Comparison of ENCODE assay signal across 8 cellular contexts in genomic region chr11:827146-827860, GRCh38. TPM values are rescaled to one million over a fixed set of nuclear protein-coding genes. Genes with fewer than 3 reads are reported as not detected.
DNase-seq lines count a peak whose midpoint lies in the region; ATAC-seq, FAIRE-seq and TF ChIP-seq lines count a peak whose summit lies in the region.

No MANE protein-coding gene starts in this region.

- H3K4me2 ChIP-seq in A549 = peak overlapping the region; percentile 87

- peak overlapping the region; percentile 52 for H3K4me3 ChIP-seq in A549
- peak overlapping the region; percentile 28 for H3K4me3 ChIP-seq in NT2/D1 (ENCODE audit: insufficient read length, low read depth)
- peak overlapping the region; percentile 48 for H3K4me3 ChIP-seq in epithelial cell of proximal tubule (ENCODE audit: low read depth, low read length)

- peak in 1 of 2 experiments; percentile 2; a peak in 1 of 6 replicates for ATAC-seq in A549

- TF ChIP-seq RAD21 in A549 (conservative IDR thresholded peaks at IDR 0.05 in 1 of 2, IDR thresholded peaks at IDR 0.05 in 1 of 2) = no peak

- H3K4me3 Mint-ChIP-seq in progenitor cell of endocrine pancreas (ENCODE audit: low read depth) = peak overlapping the region; percentile 75

- peak overlapping the region; percentile 80 to 88 for H3K27ac ChIP-seq in A549

- TF ChIP-seq CTCF in A549 (IDR thresholded peaks at IDR 0.05) = no peak
- no peak for TF ChIP-seq CTCF in epithelial cell of proximal tubule (conservative IDR thresholded peaks at IDR 0.05; ENCODE audit: low read depth, low read length)
- no peak for TF ChIP-seq CTCF in progenitor cell of endocrine pancreas (IDR thresholded peaks at IDR 0.05; ENCODE audit: unreplicated experiment)

- DNase-seq in A549 (ENCODE audit: low read depth in 1 of 2, low spot score in 1 of 2) (no peak), NT2/D1 (ENCODE audit: low read depth, low spot score) (no peak), epithelial cell of proximal tubule (ENCODE audit: low read depth) (no peak), progenitor cell of endocrine pancreas (ENCODE audit: low spot score, unreplicated experiment) (peak; percentile 50), NCI-H524 (lab: John Stamatoyannopoulos, UW) (no peak), COLO829 (ENCODE audit: low spot score) (no peak)
- no peak for DNase-seq in stimulated activated naive CD4-positive, alpha-beta T cell treated with Interleukin-2 at 50 U/mL for 16 hours (lab: John Stamatoyannopoulos, UW)

- peaks cover 9% of the 10 kb centered on the region for H3K4me1 Mint-ChIP-seq in progenitor cell of endocrine pancreas (ENCODE audit: low read depth)

- FAIRE-seq in A549 (lab: Jason Lieb, UNC) = no peak

- peaks cover 69% of the 10 kb centered on the region for H3K27me3 ChIP-seq in NT2/D1 (ENCODE audit: insufficient read depth, insufficient read length)

- POLR2A ChIA-PET in A549 (lab: Yijun Ruan, JAX) = interaction anchor here (3.5 kb wide), 1 partner anchor 8 kb away, joined by 26 read pairs; the partner anchor contains the start of gene PNPLA2

- peaks cover 23% of the 10 kb centered on the region for H3K36me3 ChIP-seq in NT2/D1 (ENCODE audit: insufficient read depth, insufficient read length, low read length)

- peaks cover 33% of the 10 kb centered on the region for H3K27me3 Mint-ChIP-seq in progenitor cell of endocrine pancreas

- no peaks in the 10 kb centered on the region for H3K9me3 Mint-ChIP-seq in progenitor cell of endocrine pancreas (ENCODE audit: low read depth)

- H3K27ac Mint-ChIP-seq in progenitor cell of endocrine pancreas = no peak overlapping the region

- H3K4me1 ChIP-seq in A549 (peaks cover 56% of the 10 kb centered on the region), NT2/D1 (ENCODE audit: insufficient read depth, insufficient read length) (peaks cover 38% of the 10 kb centered on the region)

- CTCF ChIA-PET in A549 (lab: Yijun Ruan, JAX) = interaction anchor here (1.2 to 1.7 kb wide), 3 partner anchors 10 to 12 kb away, joined by 3 to 5 read pairs (median 4); no protein-coding TSS in a partner anchor

- 41% methylated on average over 17 of the region's 66 CpGs for WGBS in A549 (ENCODE audit: missing lambda C conversion rate)

- peak overlapping the region; percentile 74 for H3K9ac ChIP-seq in NT2/D1 (ENCODE audit: insufficient read length, low read depth)

- no peak for TF ChIP-seq EP300 in A549 (IDR thresholded peaks at IDR 0.05)

- H3K36me3 Mint-ChIP-seq in progenitor cell of endocrine pancreas (ENCODE audit: insufficient read depth) = peaks cover 2% of the 10 kb centered on the region

- H3K9me3 ChIP-seq in A549 (no peaks in the 10 kb centered on the region), NT2/D1 (ENCODE audit: insufficient read depth, low read length) (no peaks in the 10 kb centered on the region)

- TF ChIP-seq POLR2A in A549 (IDR thresholded peaks at IDR 0.05; ENCODE audit: low read length) (no peak; the same call in 1 of the 2 replicates), GM19099 (IDR thresholded peaks at IDR 0.05; ENCODE audit: extremely low read depth, insufficient read length, low read depth) (peak; percentile 27)

TF ChIP-seq in A549, 52 proteins besides CTCF, POLR2A, EP300 and RAD21:
- TF ChIP-seq FOXS1 (CRISPR knock-in tag; IDR thresholded peaks at IDR 0.05) = no peak
- no peak for TF ChIP-seq ZSCAN20 (CRISPR knock-in tag; IDR thresholded peaks at IDR 0.05)
- no peak for TF ChIP-seq SMC3 (IDR thresholded peaks at IDR 0.05)
- peak in 1 of 2 experiments; percentile 52; a peak in 3 of 5 replicates for TF ChIP-seq JUN (IDR thresholded peaks at IDR 0.05)
- no peak for TF ChIP-seq POLR2AphosphoS2 (conservative IDR thresholded peaks at IDR 0.05; ENCODE audit: low read length)
- peak; percentile 29; the same call in 1 of the 2 replicates for TF ChIP-seq PBX3 (IDR thresholded peaks at IDR 0.05)
- no peak for TF ChIP-seq SREBF2 (IDR thresholded peaks at IDR 0.05)
- TF ChIP-seq MAX (IDR thresholded peaks at IDR 0.05) = peak; percentile 45; the same call in 1 of the 2 replicates
- TF ChIP-seq RCOR1 (IDR thresholded peaks at IDR 0.05; ENCODE audit: low read depth, low read length) = no peak
- no peak for TF ChIP-seq ZC3H11A (IDR thresholded peaks at IDR 0.05)

RNA-seq across cellular contexts. Expression of gene CRACR2B, which starts 0.4 kb away (rescaled TPM):
- 1.2 and 1.8 TPM in 2 replicates for polyA plus RNA-seq in A549 (2011; rRNA removed)
- 2.9 and 3.3 TPM in 2 replicates for polyA plus RNA-seq in A549 (2012; cell fraction: cytosol; rRNA removed)
- 8.2 and 9.3 TPM in 2 replicates for polyA plus RNA-seq in A549 (2012; cell fraction: nucleus; rRNA removed)
- polyA plus RNA-seq in A549 (2017; fragmentation: RNase III; extraction: RNeasy Plus Mini Kit Qiagen cat#74134 plus additional on column Dnase treatment) = 3.0 to 3.3 TPM (median 3.1 TPM) in 3 replicates
- 0.70 and 1.2 TPM in 2 replicates for polyA minus RNA-seq in A549 (2011; rRNA and poly(A)+ RNA removed)
- total RNA-seq in epithelial cell of proximal tubule = 21.0 and 55.7 TPM in 2 replicates
- total RNA-seq in progenitor cell of endocrine pancreas = 50.9 and 52.9 TPM in 2 replicates

RNA-seq across cellular contexts. Expression of gene CD151, which starts 5.4 kb away (rescaled TPM):
- polyA plus RNA-seq in A549 (2011; rRNA removed) = 409 and 523 TPM in 2 replicates
- polyA plus RNA-seq in A549 (2012; cell fraction: cytosol; rRNA removed) = 964 and 1,353 TPM in 2 replicates
- polyA plus RNA-seq in A549 (2012; cell fraction: nucleus; rRNA removed) = 1,564 and 2,065 TPM in 2 replicates
- polyA plus RNA-seq in A549 (2017; fragmentation: RNase III; extraction: RNeasy Plus Mini Kit Qiagen cat#74134 plus additional on column Dnase treatment) = 649 to 701 TPM (median 695 TPM) in 3 replicates
- 530 and 576 TPM in 2 replicates for polyA minus RNA-seq in A549 (2011; rRNA and poly(A)+ RNA removed)
- total RNA-seq in epithelial cell of proximal tubule = 538 and 626 TPM in 2 replicates
- total RNA-seq in progenitor cell of endocrine pancreas = 154 and 160 TPM in 2 replicates

RNA-seq across cellular contexts. Expression of gene PNPLA2, which starts 8.6 kb away (rescaled TPM):
- polyA plus RNA-seq in A549 (2011; rRNA removed) (13.2 and 16.1 TPM in 2 replicates), A549 (2017; fragmentation: RNase III; extraction: RNeasy Plus Mini Kit Qiagen cat#74134 plus additional on column Dnase treatment) (25.1 to 29.2 TPM (median 25.4 TPM) in 3 replicates)
- polyA plus RNA-seq in A549 (2012; cell fraction: cytosol; rRNA removed) = 45.8 and 63.3 TPM in 2 replicates
- 114 and 198 TPM in 2 replicates for polyA plus RNA-seq in A549 (2012; cell fraction: nucleus; rRNA removed)
- 33.9 and 38.8 TPM in 2 replicates for polyA minus RNA-seq in A549 (2011; rRNA and poly(A)+ RNA removed)
- total RNA-seq in epithelial cell of proximal tubule (19.1 and 34.7 TPM in 2 replicates), progenitor cell of endocrine pancreas (47.3 and 51.1 TPM in 2 replicates)

RNA-seq across cellular contexts. Expression of gene POLR2L, which starts 15.0 kb away (rescaled TPM):
- polyA plus RNA-seq in A549 (2011; rRNA removed) (140 and 197 TPM in 2 replicates), A549 (2017; fragmentation: RNase III; extraction: RNeasy Plus Mini Kit Qiagen cat#74134 plus additional on column Dnase treatment) (773 to 868 TPM (median 807 TPM) in 3 replicates)
- 1,407 and 1,430 TPM in 2 replicates for polyA plus RNA-seq in A549 (2012; cell fraction: cytosol; rRNA removed)
- polyA plus RNA-seq in A549 (2012; cell fraction: nucleus; rRNA removed) = 294 and 364 TPM in 2 replicates
- 73.3 and 88.5 TPM in 2 replicates for polyA minus RNA-seq in A549 (2011; rRNA and poly(A)+ RNA removed)
- total RNA-seq in epithelial cell of proximal tubule (166 and 213 TPM in 2 replicates), progenitor cell of endocrine pancreas (89.6 and 97.9 TPM in 2 replicates)

RNA-seq across cellular contexts. Expression of gene TSPAN4, which starts 15.3 kb away (rescaled TPM):
- polyA plus RNA-seq in A549 (2011; rRNA removed) (83.5 and 87.8 TPM in 2 replicates), A549 (2017; fragmentation: RNase III; extraction: RNeasy Plus Mini Kit Qiagen cat#74134 plus additional on column Dnase treatment) (145 to 150 TPM (median 146 TPM) in 3 replicates)
- polyA plus RNA-seq in A549 (2012; cell fraction: cytosol; rRNA removed) = 286 and 346 TPM in 2 replicates
- polyA plus RNA-seq in A549 (2012; cell fraction: nucleus; rRNA removed) = 714 and 975 TPM in 2 replicates
- 46.9 and 63.5 TPM in 2 replicates for polyA minus RNA-seq in A549 (2011; rRNA and poly(A)+ RNA removed)
- total RNA-seq in epithelial cell of proximal tubule (118 and 188 TPM in 2 replicates), progenitor cell of endocrine pancreas (24.9 and 27.7 TPM in 2 replicates)
